In genomic region chr4:3354455-3354811, GRCh38 we compare ENCODE assay signal across 21 cellular contexts.
DNase-seq lines count a peak whose midpoint lies in the region; ATAC-seq, FAIRE-seq and TF ChIP-seq lines count a peak whose summit lies in the region.
"Had no signal": no experiment of that assay in that cellular context is flagged by ENCODE, and none has a peak within 500 bp of the region (broad histone marks: within the 10 kb centered on the region; RNA-seq: fewer than 3 reads in every experiment).

No MANE protein-coding gene starts in this region.

- no peak overlapping the region for H3K18ac ChIP-seq in H9 (ENCODE audit: insufficient read length, low read depth, low read length)

- no peak overlapping the region for H2BK20ac ChIP-seq in H9 (ENCODE audit: low read depth, low read length, poor library complexity, severe bottlenecking)

- H3K23me2 ChIP-seq in H9 (ENCODE audit: insufficient read length, low read depth, low read length, poor library complexity, severe bottlenecking), result no peaks in the 10 kb centered on the region

- peak; percentile 76 for TF ChIP-seq POLR2A in right lobe of liver (IDR thresholded peaks at IDR 0.05)

- H3K27me3 ChIP-seq in BLaER1, result no peaks in the 10 kb centered on the region
- H3K27me3 ChIP-seq in bronchial epithelial cell (ENCODE audit: control insufficient read depth, insufficient read depth, low read length), result no peaks in the 10 kb centered on the region
- H3K27me3 ChIP-seq in right lobe of liver, result no peaks in the 10 kb centered on the region
- no peaks in the 10 kb centered on the region for H3K27me3 ChIP-seq in H9 (ENCODE audit: insufficient read depth, low read length)
- H3K27me3 ChIP-seq: SJCRH30 had no signal

- no peak overlapping the region for H4K8ac ChIP-seq in H9 (replicated peaks; ENCODE audit: insufficient read length, low read depth, low read length)

- H2BK120ac ChIP-seq in H9 (ENCODE audit: low read depth, low read length, poor library complexity, severe bottlenecking), result no peak overlapping the region

- H2BK12ac ChIP-seq in H9 (ENCODE audit: insufficient read length, low read depth, low read length), result no peak overlapping the region

- no peak overlapping the region for H4K91ac ChIP-seq in H9 (ENCODE audit: insufficient read length, low read depth, low read length)

- ATAC-seq in right lobe of liver, result peak; percentile 86 to 95 (median 90)
- ATAC-seq: GM23338 had no signal

- no peak overlapping the region for H3K23ac ChIP-seq in H9 (ENCODE audit: insufficient read length, low read depth, low read length)

- no peaks in the 10 kb centered on the region for H3K27me3 Mint-ChIP-seq in H9 (ENCODE audit: low read depth)

- H3K27ac ChIP-seq in BLaER1, result no peak overlapping the region
- H3K27ac ChIP-seq in right lobe of liver, result peak overlapping the region; percentile 64 to 95 (median 92)
- H3K27ac ChIP-seq in H9 (ENCODE audit: insufficient read length, low read depth, low read length), result no peak overlapping the region
- H3K27ac ChIP-seq: HL-60, RWPE1, SJCRH30 had no signal

- H2AK5ac ChIP-seq in H9 (ENCODE audit: insufficient read length, low read length), result no peak overlapping the region

- H3K79me2 ChIP-seq in H9 (ENCODE audit: insufficient read depth, low read length), result no peaks in the 10 kb centered on the region

- FAIRE-seq in GM19239 (lab: Jason Lieb, UNC), result peak; percentile 53
- FAIRE-seq in bronchial epithelial cell (lab: Jason Lieb, UNC), result peak; percentile 81

- intact Hi-C loops in right lobe of liver (cut with DNase I), result no loop called here

- no peak overlapping the region for H3K4me3 Mint-ChIP-seq in H9
- H3K4me3 Mint-ChIP-seq: GM23338, HFFc6 had no signal

- no peak overlapping the region for H4K5ac ChIP-seq in H9 (ENCODE audit: insufficient read length, low read depth, low read length)

- peaks cover 0 to 8% (median 7%) of the 10 kb centered on the region in 3 experiments; a peak in 5 of 7 replicates for H3K36me3 Mint-ChIP-seq in H9 (ENCODE audit: insufficient read depth in 1 of 3, low read depth in 3 of 3)

- no peak overlapping the region for H2AFZ ChIP-seq in H9 (ENCODE audit: low read length)
- H2AFZ ChIP-seq: GM23338 had no signal

- H3K36me3 ChIP-seq in BLaER1 (peaks cover 54% of the 10 kb centered on the region), bronchial epithelial cell (ENCODE audit: control insufficient read depth, insufficient read depth, low read length) (no peaks in the 10 kb centered on the region), right lobe of liver (no peaks in the 10 kb centered on the region)

- H3K4ac ChIP-seq in H9 (ENCODE audit: low read depth, low read length), result no peak overlapping the region

- H3K9ac ChIP-seq in BLaER1, result no peak overlapping the region
- no peak overlapping the region for H3K9ac ChIP-seq in H9 (ENCODE audit: extremely low read depth, insufficient read length, low read length)

- H3K27ac Mint-ChIP-seq in H9, result no peak overlapping the region
- H3K27ac Mint-ChIP-seq: GM23338, HFFc6 had no signal

- WGBS in right lobe of liver (ENCODE audit: insufficient coverage, low coverage, low lambda C conversion rate, missing lambda C conversion rate), result 26% methylated on average over 4 of the region's 4 CpGs
- WGBS in H9 (ENCODE audit: extremely low coverage, insufficient read length, low lambda C conversion rate), result no CpG with 5 or more reads among the region's 4 CpGs

- DNase-seq in GM19239 (ENCODE audit: insufficient read length, low spot score) (no peak), bronchial epithelial cell (ENCODE audit: low read depth) (no peak), right lobe of liver (peak in 1 of 3 donors; percentile 73), KG1 (lab: John Stamatoyannopoulos, UW) (no peak), amygdala (lab: John Stamatoyannopoulos, UW) (no peak), DMS 273 treated with DMSO at 0.1 percent for 48 hours (lab: John Stamatoyannopoulos, UW) (no peak), H9 (no peak)
- DNase-seq: AML-193, DMS53, HFFc6, KBM-7, NCI-H1092, NCI-H1694, NCI-H2107, NCI-H226, NCI-H526 treated with DMSO at 0.1 percent for 48 hours, SJCRH30 had no signal

- H3K4me1 ChIP-seq in BLaER1, result peaks cover 44% of the 10 kb centered on the region
- H3K4me1 ChIP-seq in right lobe of liver, result peaks cover 0 to 45% (median 10%) of the 10 kb centered on the region in 4 donors
- H3K4me1 ChIP-seq in H9 (ENCODE audit: insufficient read depth, low read length), result no peaks in the 10 kb centered on the region
- H3K4me1 ChIP-seq: SJCRH30 had no signal

- H3K4me2 ChIP-seq in BLaER1 (peak overlapping the region; percentile 60; the same call in 1 of the 2 replicates), H9 (ENCODE audit: insufficient read depth, insufficient read length, low read length) (no peak overlapping the region)
- H3K4me2 ChIP-seq: GM23338 had no signal

- H3K79me1 ChIP-seq in H9 (ENCODE audit: insufficient read depth, low read depth, low read length, poor library complexity, severe bottlenecking), result no peaks in the 10 kb centered on the region

- H4K20me1 ChIP-seq in BLaER1 (peaks cover 24% of the 10 kb centered on the region), H9 (ENCODE audit: control insufficient read depth, insufficient read depth, insufficient read length) (no peaks in the 10 kb centered on the region)

- no peak overlapping the region for H3K14ac ChIP-seq in H9 (ENCODE audit: insufficient read depth, low read length)

- no peak overlapping the region for H3K56ac ChIP-seq in H9 (ENCODE audit: insufficient read length, low read depth, low read length)

- H3T11ph ChIP-seq in H9 (ENCODE audit: low read length), result no peak overlapping the region

- H2BK5ac ChIP-seq in H9 (ENCODE audit: insufficient read length, low read length), result no peak overlapping the region

- peaks cover under 1 to 2% of the 10 kb centered on the region in 2 experiments; a peak in 1 of 4 replicates for H3K4me1 Mint-ChIP-seq in H9
- H3K4me1 Mint-ChIP-seq: GM23338 had no signal

- no peak overlapping the region for H3K4me3 ChIP-seq in BLaER1
- no peak overlapping the region for H3K4me3 ChIP-seq in bronchial epithelial cell (ENCODE audit: low read depth, low read length)
- H3K4me3 ChIP-seq in right lobe of liver, result no peak overlapping the region
- H3K4me3 ChIP-seq: GM23338, SJCRH30 had no signal

- H3K9me3 Mint-ChIP-seq in H9, result peaks cover 4 to 9% of the 10 kb centered on the region in 2 experiments; a peak in 3 of 5 replicates
- H3K9me3 Mint-ChIP-seq: GM23338, HFFc6 had no signal

- H2BK15ac ChIP-seq in H9 (ENCODE audit: low read depth, low read length), result no peak overlapping the region

- TF ChIP-seq CTCF in bronchial epithelial cell (IDR thresholded peaks at IDR 0.05; ENCODE audit: insufficient read depth, low read length, severe bottlenecking) (no peak), right lobe of liver (IDR thresholded peaks at IDR 0.05) (no peak), H9 (conservative IDR thresholded peaks at IDR 0.05) (no peak)

- H3K9me3 ChIP-seq in BLaER1 (peaks cover 41% of the 10 kb centered on the region), right lobe of liver (no peaks in the 10 kb centered on the region), H9 (ENCODE audit: control insufficient read depth, low read depth, low read length) (no peaks in the 10 kb centered on the region)

Comparison
In these comparisons a context has a peak if more than half of its experiments do, and no peak if none do; other contexts are left out.
1. H3K27ac ChIP-seq: peak in right lobe of liver (3 of 3); none in BLaER1 (single experiment) and H9 (single experiment).